In genomic region chr1:51644012-51644411, GRCh38 we compare ENCODE assay signal across 8 cellular contexts. TPM values are rescaled to one million over a fixed set of nuclear protein-coding genes. Genes with fewer than 3 reads are reported as not detected.
A peak's percentile ranks its signal among the peaks of the same experiment; 100 is the strongest.
DNase-seq lines count a peak whose midpoint lies in the region; ATAC-seq and TF ChIP-seq lines count a peak whose summit lies in the region.
"Not testable (repeated sequence)": the region's sequence is repeated elsewhere in the genome, so short reads cannot be mapped to it uniquely, and the experiment has no call there.

No MANE protein-coding gene starts in this region.

- H3K4me1 ChIP-seq in ACC112 (ENCODE audit: control insufficient read depth, insufficient read depth, low read length, unreplicated experiment) (peaks cover 60% of the 10 kb centered on the region), IMR-90 (ENCODE audit: control insufficient read depth, insufficient read depth, low read length) (peaks cover 21% of the 10 kb centered on the region), SJSA1 (replicated peaks) (peaks cover 45% of the 10 kb centered on the region), heart right ventricle (peaks cover 16 to 70% (median 51%) of the 10 kb centered on the region in 9 donors), mesodermal cell (ENCODE audit: control insufficient read depth, insufficient read depth, low read length, poor library complexity, severe bottlenecking) (peaks cover 38% of the 10 kb centered on the region), sigmoid colon (peaks cover 0 to 63% (median 54%) of the 10 kb centered on the region in 4 donors), thyroid gland (peaks cover 6 to 10% of the 10 kb centered on the region in 2 donors)

- H3K9me3 ChIP-seq in IMR-90 (ENCODE audit: control insufficient read depth, insufficient read depth, low read length); SJSA1 (replicated peaks); heart right ventricle; mesodermal cell (ENCODE audit: control insufficient read depth, low read length); sigmoid colon; thyroid gland: not testable (repeated sequence)

- H2AFZ ChIP-seq in ACC112 (ENCODE audit: low read length, unreplicated experiment); IMR-90 (replicated peaks; ENCODE audit: low read length, poor library complexity): not testable (repeated sequence)

- peak overlapping the region; percentile 76 for H2BK5ac ChIP-seq in IMR-90 (ENCODE audit: low read depth, low read length, poor library complexity, severe bottlenecking)

- H4K91ac ChIP-seq in IMR-90 (ENCODE audit: insufficient read depth, low read depth, low read length), result peak overlapping the region; percentile 62

- H3K4me3 ChIP-seq in ACC112 (ENCODE audit: low read depth, low read length); IMR-90 (ENCODE audit: insufficient read depth, low read depth, low read length); SJSA1; heart right ventricle; mesodermal cell (ENCODE audit: extremely low read depth, insufficient read depth, low read length, poor library complexity, severe bottlenecking); sigmoid colon; thyroid gland (replicated peaks in 1 of 3): not testable (repeated sequence)

- not testable (repeated sequence) for H2AK9ac ChIP-seq in IMR-90 (replicated peaks; ENCODE audit: low read depth, low read length, poor library complexity)

- not testable (repeated sequence) for H3K4me2 ChIP-seq in IMR-90 (ENCODE audit: low read depth, low read length)

- not testable (repeated sequence) for H3K9me3 Mint-ChIP-seq in chondrocyte (ENCODE audit: low read depth)

- H3K4me1 Mint-ChIP-seq in chondrocyte (ENCODE audit: low read depth), result peaks cover 79% of the 10 kb centered on the region

- peaks cover 12% of the 10 kb centered on the region for H3K9me1 ChIP-seq in IMR-90 (ENCODE audit: insufficient read depth, low read length)

- H2AK5ac ChIP-seq in IMR-90 (ENCODE audit: low read depth, low read length), result peak overlapping the region; percentile 83

- H4K20me1 ChIP-seq in IMR-90 (ENCODE audit: insufficient read depth, low read length), result not testable (repeated sequence)

- peak overlapping the region; percentile 94 for H3K27ac Mint-ChIP-seq in chondrocyte (ENCODE audit: unreplicated experiment)

- WGBS in IMR-90 (ENCODE audit: extremely low coverage in 2 of 2, insufficient read length in 1 of 2), 2 experiments, result no CpG with 5 or more reads among the region's 5 CpGs
- WGBS in heart right ventricle, 2 donors, result 98 to 99% methylated on average over 5 of the region's 5 CpGs
- WGBS in mesodermal cell (ENCODE audit: insufficient coverage in 2 of 2), 2 experiments, result 96 to 98% methylated on average over 5 of the region's 5 CpGs
- 90 to 97% methylated on average over 5 of the region's 5 CpGs for WGBS in sigmoid colon, 2 donors
- WGBS in thyroid gland, 2 donors, result 94 to 96% methylated on average over 5 of the region's 5 CpGs

- H3K4ac ChIP-seq in IMR-90 (ENCODE audit: low read depth, low read length), result peak overlapping the region; percentile 70; the same call in 1 of the 2 replicates

- not testable (repeated sequence) for H3K36me3 Mint-ChIP-seq in chondrocyte (ENCODE audit: low read depth)

- peaks cover 32 to 70% of the 10 kb centered on the region in 2 experiments for H3K79me1 ChIP-seq in IMR-90 (ENCODE audit: low read depth in 1 of 2, low read length in 2 of 2)

- not testable (repeated sequence) for H3K36me3 ChIP-seq in ACC112 (ENCODE audit: insufficient read depth, low read length); IMR-90 (ENCODE audit: control insufficient read depth, insufficient read depth, low read length); SJSA1; heart right ventricle; mesodermal cell (ENCODE audit: control insufficient read depth, insufficient read depth, low read length); sigmoid colon; thyroid gland

- H3K56ac ChIP-seq in IMR-90 (ENCODE audit: extremely low read depth, insufficient read depth, low read length), result not testable (repeated sequence)

- TF ChIP-seq RAD21 in IMR-90 (IDR thresholded peaks at IDR 0.05; ENCODE audit: low read length), result not testable (repeated sequence)

- not testable (repeated sequence) for H3K18ac ChIP-seq in IMR-90 (ENCODE audit: low read depth, low read length)

- intact Hi-C loops in IMR-90 (cut with micrococcal nuclease); sigmoid colon (cut with DNase I); thyroid gland (cut with DNase I): not testable (repeated sequence)
- intact Hi-C loops in heart right ventricle (cut with DNase I), result loop anchor here in 1 of 10 donors (5.0 kb wide), 1 partner anchor 123 kb away; no protein-coding TSS in a partner anchor

- H3K4me3 Mint-ChIP-seq in chondrocyte (ENCODE audit: unreplicated experiment), result not testable (repeated sequence)

- peak overlapping the region; percentile 52 for H2BK120ac ChIP-seq in IMR-90 (ENCODE audit: low read depth, low read length)

- not testable (repeated sequence) for H4K8ac ChIP-seq in IMR-90 (ENCODE audit: low read depth in 2 of 2, low read length in 2 of 2)

- POLR2A ChIA-PET in IMR-90 (lab: Charles Lee; ENCODE audit: unreplicated experiment), result not testable (repeated sequence)

- ATAC-seq in IMR-90 (ENCODE audit: low read depth); heart right ventricle: not testable (repeated sequence)

- in situ Hi-C loops in IMR-90 (cut with MboI; ENCODE audit: low sequenced_read_pairs), result not testable (repeated sequence)

- H3K27ac ChIP-seq in ACC112 (ENCODE audit: low read depth, low read length), result peak overlapping the region; percentile 81
- H3K27ac ChIP-seq in IMR-90 (ENCODE audit: insufficient read depth, low read length), result peak overlapping the region; percentile 16
- H3K27ac ChIP-seq in SJSA1, result peak overlapping the region; percentile 67
- peak overlapping the region in 8 of 10 donors; percentile 28 to 79 (median 58) for H3K27ac ChIP-seq in heart right ventricle
- H3K27ac ChIP-seq in mesodermal cell (ENCODE audit: low read depth, low read length, severe bottlenecking), result peak overlapping the region; percentile 5
- H3K27ac ChIP-seq in sigmoid colon, result peak overlapping the region; percentile 64 to 77 (median 74)
- peak overlapping the region in 2 of 3 donors; percentile 12 to 42 for H3K27ac ChIP-seq in thyroid gland

- H3K9ac ChIP-seq in IMR-90 (ENCODE audit: low read depth, low read length), result not testable (repeated sequence)

- not testable (repeated sequence) for H3K27me3 Mint-ChIP-seq in chondrocyte (ENCODE audit: low read depth)

- not testable (repeated sequence) for DNase-seq in IMR-90; SJSA1 (ENCODE audit: low read depth in 1 of 2, low spot score in 2 of 2); chondrocyte (ENCODE audit: low spot score); heart right ventricle; sigmoid colon; thyroid gland

- not testable (repeated sequence) for H3K27me3 ChIP-seq in ACC112 (ENCODE audit: insufficient read depth, low read length); IMR-90 (ENCODE audit: control insufficient read depth, insufficient read depth, low read length); SJSA1 (replicated peaks); heart right ventricle; sigmoid colon; thyroid gland

- not testable (repeated sequence) for BruUV-seq in IMR-90 (replicated peaks; lab: Mats Ljungman, UMichigan)

- CTCF ChIA-PET in IMR-90 (lab: Yijun Ruan, JAX), result interaction anchor here (0.6 to 0.7 kb wide), 3 partner anchors 49 to 188 kb away, joined by 3 to 4 read pairs (median 4); no protein-coding TSS in a partner anchor

- H2BK15ac ChIP-seq in IMR-90 (ENCODE audit: low read depth, low read length), result peak overlapping the region; percentile 60; the same call in 1 of the 3 replicates

- not testable (repeated sequence) for H3K14ac ChIP-seq in IMR-90 (replicated peaks; ENCODE audit: low read depth, low read length)

- not testable (repeated sequence) for H3K23ac ChIP-seq in IMR-90 (ENCODE audit: low read depth, low read length)

- not testable (repeated sequence) for H4K5ac ChIP-seq in IMR-90 (ENCODE audit: low read depth, low read length)

- not testable (repeated sequence) for TF ChIP-seq CTCF in IMR-90 (conservative IDR thresholded peaks at IDR 0.05; ENCODE audit: low read depth, low read length); chondrocyte (IDR thresholded peaks at IDR 0.05); heart right ventricle (IDR thresholded peaks at IDR 0.05); sigmoid colon (IDR thresholded peaks at IDR 0.05); thyroid gland (IDR thresholded peaks at IDR 0.05)

- H2BK20ac ChIP-seq in IMR-90 (ENCODE audit: low read depth, low read length), result peak overlapping the region; percentile 65

- TF ChIP-seq EP300 in sigmoid colon (IDR thresholded peaks at IDR 0.05), result not testable (repeated sequence)

- peaks cover 47% of the 10 kb centered on the region for H3K79me2 ChIP-seq in ACC112 (ENCODE audit: control insufficient read depth, insufficient read depth, low read length, unreplicated experiment)

- TF ChIP-seq POLR2A in IMR-90 (IDR thresholded peaks at IDR 0.05; ENCODE audit: low read depth, low read length); sigmoid colon (IDR thresholded peaks at IDR 0.05); thyroid gland (IDR thresholded peaks at IDR 0.05): not testable (repeated sequence)

- dilution Hi-C loops in IMR-90 (cut with HindIII; ENCODE audit: low sequenced_read_pairs, unreplicated experiment), result not testable (repeated sequence)

RNA-seq across cellular contexts. Expression of gene OSBPL9, which starts 27.1 kb away (rescaled TPM):
- total RNA-seq in IMR-90 (2012; rRNA removed) (98.9 and 127 TPM in 2 replicates), chondrocyte (178 to 258 TPM (median 186 TPM) in 3 replicates), heart right ventricle (10 to 100 TPM; 32.5 to 77.9 (median 55.6) TPM), sigmoid colon (10 to 100 TPM; 49.7 to 81.5 (median 71.9) TPM), thyroid gland (100 to 1,000 TPM in 3 of 4 donors, 10 to 100 TPM in 1; 95.6 to 272 (median 128) TPM)
- polyA plus RNA-seq in IMR-90 (2012; rRNA removed) (38.1 and 51.4 TPM in 2 replicates), heart right ventricle (10 to 100 TPM; 42.9 to 82.9 TPM), sigmoid colon (10 to 100 TPM; 31.8 to 34.9 (median 32.2) TPM)
- polyA plus RNA-seq in IMR-90 (2012; cell fraction: cytosol; rRNA removed), result 11.8 and 14.9 TPM in 2 replicates
- 15.3 and 74.5 TPM in 2 replicates for polyA plus RNA-seq in IMR-90 (2012; cell fraction: nucleus; rRNA removed; ENCODE audit: low replicate concordance)
- total RNA-seq in SJSA1 (2014; rRNA removed; shearing (Covaris generic)), result 86.3 and 117 TPM in 2 replicates
- polyA plus RNA-seq in mesodermal cell (2013, experiment 1 of 2), result 133 TPM
- polyA plus RNA-seq in mesodermal cell (2013, experiment 2 of 2), result 141 TPM

Comparison
In these comparisons a context has a peak if more than half of its experiments do, and no peak if none do; other contexts are left out.
1. H3K27ac ChIP-seq: peak in every context shown above with its lines; median percentile 81 in ACC112; 74 in sigmoid colon; 67 in SJSA1; 58 in heart right ventricle; 27 in thyroid gland; 16 in IMR-90; 5 in mesodermal cell.